Comparison of ENCODE assay signal across 29 cellular contexts in the genomic region with DNA sequence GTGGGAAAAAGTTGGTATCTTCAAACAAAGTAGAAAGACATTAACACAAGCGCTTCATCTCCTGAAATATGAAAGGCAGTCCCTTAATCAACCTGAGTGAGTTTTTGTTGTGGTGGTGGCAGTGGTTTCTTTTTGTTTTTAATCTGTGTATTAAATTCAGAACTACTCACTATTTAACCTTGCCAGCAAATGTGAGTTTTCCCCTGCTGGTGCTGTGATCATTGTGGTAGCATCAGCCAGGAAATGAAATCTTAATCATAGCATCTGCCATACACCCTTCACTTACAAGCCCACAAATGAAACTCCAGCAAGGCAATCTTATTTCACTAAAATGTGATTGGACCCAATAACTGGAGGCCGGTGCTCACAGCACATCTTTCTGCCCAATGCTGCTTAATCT.
"Had no signal": no experiment of that assay in that cellular context is flagged by ENCODE, and none has a peak within 500 bp of the region (broad histone marks: within the 10 kb centered on the region; RNA-seq: fewer than 3 reads in every experiment).

No MANE protein-coding gene starts in this region.

- DNase-seq: activated B cell treated with CpG ODN at 0.5 μM for 24 hours; activated CD4-positive, alpha-beta memory T cell treated with anti-CD3 and anti-CD28 coated beads for 36 hours; activated CD4-positive, alpha-beta T cell treated with anti-CD3 and anti-CD28 coated beads for 4 hours; activated CD4-positive, alpha-beta T cell treated with anti-CD3 and anti-CD28 coated beads, Interleukin-2, amount 10 ng/mL, durations not matched to agents 24 days and 14 days; activated CD4-positive, alpha-beta T cell treated with anti-CD3 and anti-CD28 coated beads, Interleukin-2, amount 50 U/mL, for 1 hour; activated CD4-positive, alpha-beta T cell treated with anti-CD3 and anti-CD28 coated beads, Interleukin-2, amount 50 U/mL, for 4 hours; activated CD4-positive, CD25-positive, alpha-beta regulatory T cell treated with anti-CD3 and anti-CD28 coated beads, Interleukin-2, amount 50 U/mL, for 72 hours; activated CD8-positive, alpha-beta memory T cell treated with anti-CD3 and anti-CD28 coated beads, Interleukin-2, amount 50 U/mL, for 4 hours; activated CD8-positive, alpha-beta T cell treated with anti-CD3 and anti-CD28 coated beads for 36 hours; activated effector memory CD4-positive, alpha-beta T cell treated with anti-CD3 and anti-CD28 coated beads, Interleukin-2, amount 50 U/mL, for 16 hours; activated gamma-delta T cell treated with Interleukin-2 at 50 U/mL for 16 hours; activated naive CD4-positive, alpha-beta T cell; activated naive CD4-positive, alpha-beta T cell treated with anti-CD3 and anti-CD28 coated beads for 36 hours; activated naive CD4-positive, alpha-beta T cell treated with anti-CD3 and anti-CD28 coated beads, Interleukin-2, amount 50 U/mL, for 16 hours; activated naive CD8-positive, alpha-beta T cell treated with anti-CD3 and anti-CD28 coated beads for 36 hours; activated T-cell treated with anti-CD3 and anti-CD28 coated beads for 4 hours; activated T-cell treated with anti-CD3 and anti-CD28 coated beads, Interleukin-2, amount 50 U/mL, for 1 hour; activated T-cell treated with anti-CD3 and anti-CD28 coated beads, Interleukin-2, amount 50 U/mL, for 4 hours; activated T-cell treated with anti-CD3 and anti-CD28 coated beads, Interleukin-2, amount 50 U/mL, for 72 hours; adrenal gland; amniotic stem cell; aorta; body of pancreas; brain microvascular endothelial cell; central memory CD4-positive, alpha-beta T cell; T-helper 9 cell had no signal

- H3K4me3 ChIP-seq: adrenal gland, body of pancreas, breast epithelium had no signal

- H3K9me3 ChIP-seq: adrenal gland, body of pancreas had no signal

- H3K36me3 ChIP-seq: adrenal gland, brain microvascular endothelial cell, breast epithelium had no signal

- H3K27ac ChIP-seq: adrenal gland, body of pancreas, brain microvascular endothelial cell, breast epithelium, VCaP had no signal

- H3K4me1 ChIP-seq: adrenal gland, body of pancreas, breast epithelium had no signal

- H3K27me3 ChIP-seq: adrenal gland, body of pancreas, brain microvascular endothelial cell, breast epithelium had no signal

- ATAC-seq: activated CD8-positive, alpha-beta T cell treated with anti-CD3 and anti-CD28 coated beads for 36 hours; activated T-cell treated with anti-CD3 and anti-CD28 coated beads, Interleukin-2, amount 50 U/mL, for 4 hours; activated T-helper 17 cell treated with anti-CD3 and anti-CD28 coated beads, Interleukin-2, amount 50 U/mL, for 72 hours; body of pancreas had no signal
